In genomic region chr10:72505435-72505834, GRCh38 we compare ENCODE assay signal across 36 cellular contexts.
DNase-seq lines count a peak whose midpoint lies in the region; ATAC-seq, FAIRE-seq and TF ChIP-seq lines count a peak whose summit lies in the region.
"Had no signal": no experiment of that assay in that cellular context is flagged by ENCODE, and none has a peak within 500 bp of the region (broad histone marks: within the 10 kb centered on the region; RNA-seq: fewer than 3 reads in every experiment).

No MANE protein-coding gene starts in this region.

- H3K4me3 Mint-ChIP-seq in neural crest cell = no peak overlapping the region
- H3K4me3 Mint-ChIP-seq: B cell; CD14-positive monocyte; CD4-positive, alpha-beta memory T cell; CD4-positive, alpha-beta T cell; CD4-positive, CD25-positive, alpha-beta regulatory T cell; CD8-positive, alpha-beta memory T cell; CD8-positive, alpha-beta T cell had no signal

- BruUV-seq in K562 (replicated peaks; lab: Mats Ljungman, UMichigan) = no TSS peak

- no peak for TF ChIP-seq CTCF in cardiac muscle cell (IDR thresholded peaks at IDR 0.05; ENCODE audit: low read depth, low read length)
- no peak for TF ChIP-seq CTCF in HEK293 (tag by site-specific recombination; IDR thresholded peaks at IDR 0.05)
- TF ChIP-seq CTCF in K562 (IDR thresholded peaks at IDR 0.05 in 2 of 3, conservative IDR thresholded peaks at IDR 0.05 in 1 of 3; ENCODE audit: insufficient read depth in 2 of 3, low read depth in 1 of 3, low read length in 3 of 3) = no peak
- TF ChIP-seq CTCF in neural crest cell (conservative IDR thresholded peaks at IDR 0.05) = no peak

- no peaks in the 10 kb centered on the region for H3K4me1 Mint-ChIP-seq in neural crest cell

- no peak overlapping the region for H3K4me3 ChIP-seq in cardiac muscle cell
- H3K4me3 ChIP-seq in HEK293 (ENCODE audit: low read depth, low read length) = no peak overlapping the region
- no peak overlapping the region for H3K4me3 ChIP-seq in K562
- H3K4me3 ChIP-seq in MG63 = no peak overlapping the region
- H3K4me3 ChIP-seq: A549; BLaER1; BLaER1 treated with 17β-estradiol and CSF1 and Interleukin-3, amounts not matched to agents 10 nM and 100 nM had no signal

- H3K36me3 ChIP-seq in cardiac muscle cell (no peaks in the 10 kb centered on the region), HEK293 (ENCODE audit: control insufficient read depth in 2 of 2, insufficient read depth in 1 of 2, low read length in 2 of 2) (no peaks in the 10 kb centered on the region), K562 (ENCODE audit: control insufficient read depth, insufficient read depth, low read length) (no peaks in the 10 kb centered on the region), MG63 (no peaks in the 10 kb centered on the region)
- H3K36me3 ChIP-seq: BE2C had no signal

- no peaks in the 10 kb centered on the region for H3K9me1 ChIP-seq in K562 (ENCODE audit: control insufficient read depth, insufficient read depth, low read length)

- ATAC-seq in Right ventricle myocardium superior (ENCODE audit: poor library complexity) (no peak), K562 (no peak)
- ATAC-seq: A549; CD8-positive, alpha-beta T cell had no signal

- POLR2A ChIA-PET in HEK293 (lab: Yijun Ruan, JAX) (no interaction called here), K562 (lab: Yijun Ruan, JAX) (interaction anchor here (0.6 to 1.6 kb wide), 2 partner anchors 10 to 259 kb away, joined by 3 to 7 read pairs; no protein-coding TSS in a partner anchor)

- H3K36me3 Mint-ChIP-seq in neural crest cell (ENCODE audit: low read depth) = peaks cover 20% of the 10 kb centered on the region

- H2AFZ ChIP-seq in K562 (ENCODE audit: low read depth, low read length) = no peak overlapping the region

- DNase-seq in cardiac muscle cell (ENCODE audit: low read depth in 1 of 2, low spot score in 1 of 2) (no peak), Right ventricle myocardium superior (no peak), K562 (ENCODE audit: extremely low read depth in 1 of 4, low spot score in 3 of 4) (no peak), neural crest cell (ENCODE audit: low read depth, low spot score) (no peak), Ammon's horn (ENCODE audit: low spot score) (no peak), MG63 (no peak), GM12891 (ENCODE audit: insufficient read length, low spot score) (no peak)
- DNase-seq: 8988T; ACHN; AML-193; BE2C; Caco-2; Calu3; CD4-positive, alpha-beta memory T cell; CD4-positive, alpha-beta T cell; CD4-positive, CD25-positive, alpha-beta regulatory T cell; CD8-positive, alpha-beta memory T cell; CD8-positive, alpha-beta T cell; COR-L47; DMS 273 treated with DMSO at 0.1 percent for 48 hours; DMS153; DMS53; DMS79; DMS79 treated with DMSO at 0.1 percent for 48 hours; DND-41; EL had no signal

- FAIRE-seq in K562 (lab: Jason Lieb, UNC) (no peak), GM12891 (lab: Jason Lieb, UNC) (no peak)
- FAIRE-seq: A204.1, A549, D721Med had no signal

- CTCF ChIA-PET in HEK293 (lab: Yijun Ruan, JAX) (no interaction called here), K562 (lab: Yijun Ruan, JAX; ENCODE audit: low intra/inter-chr PET ratio) (no interaction called here)

- no peak for TF ChIP-seq RAD21 in K562 (CRISPR knock-in tag; conservative IDR thresholded peaks at IDR 0.05 in 1 of 2, IDR thresholded peaks at IDR 0.05 in 1 of 2)

- no peak for TF ChIP-seq EP300 in K562 (IDR thresholded peaks at IDR 0.05; ENCODE audit: low read length)

- H3K27ac Mint-ChIP-seq in neural crest cell (ENCODE audit: unreplicated experiment) = peak overlapping the region; percentile 27
- H3K27ac Mint-ChIP-seq: B cell; CD4-positive, alpha-beta memory T cell; CD4-positive, alpha-beta T cell; CD4-positive, CD25-positive, alpha-beta regulatory T cell; CD8-positive, alpha-beta T cell had no signal

- intact Hi-C loops in Right ventricle myocardium superior (cut with DNase I) = no loop called here
- intact Hi-C loops in K562 (cut with micrococcal nuclease) = no loop called here

- H3K4me2 ChIP-seq in K562 (ENCODE audit: insufficient read depth, low read length) = no peak overlapping the region
- H3K4me2 ChIP-seq: A549; BLaER1; BLaER1 treated with 17β-estradiol and CSF1 and Interleukin-3, amounts not matched to agents 10 nM and 100 nM had no signal

- H3K27ac ChIP-seq in cardiac muscle cell (peak overlapping the region; percentile 35), HEK293 (ENCODE audit: extremely low read depth, low read depth, low read length) (no peak overlapping the region), K562 (ENCODE audit: extremely low read depth, low read depth, low read length) (no peak overlapping the region)
- H3K27ac ChIP-seq: 22Rv1; A549; BLaER1; BLaER1 treated with 17β-estradiol and CSF1 and Interleukin-3, amounts not matched to agents 10 nM and 100 nM; C4-2B had no signal

- no peak overlapping the region for H3K9ac ChIP-seq in K562 (ENCODE audit: insufficient read depth in 1 of 2, low read depth in 2 of 2, low read length in 2 of 2)
- H3K9ac ChIP-seq: BLaER1; BLaER1 treated with 17β-estradiol and CSF1 and Interleukin-3, amounts not matched to agents 10 nM and 100 nM had no signal

- no peaks in the 10 kb centered on the region for H4K20me1 ChIP-seq in K562 (replicated peaks; ENCODE audit: control insufficient read depth, insufficient read depth, low read length)
- H4K20me1 ChIP-seq: BLaER1; BLaER1 treated with 17β-estradiol and CSF1 and Interleukin-3, amounts not matched to agents 10 nM and 100 nM had no signal

- H3K27me3 ChIP-seq in cardiac muscle cell = no peaks in the 10 kb centered on the region
- no peaks in the 10 kb centered on the region for H3K27me3 ChIP-seq in K562 (ENCODE audit: control insufficient read depth in 2 of 2, insufficient read depth in 2 of 2, low read length in 2 of 2)
- no peaks in the 10 kb centered on the region for H3K27me3 ChIP-seq in MG63
- H3K27me3 ChIP-seq: BE2C; BLaER1; BLaER1 treated with 17β-estradiol and CSF1 and Interleukin-3, amounts not matched to agents 10 nM and 100 nM had no signal

- in situ Hi-C loops in K562 (cut with MboI) = no loop called here

- peaks cover 13% of the 10 kb centered on the region for H3K9me3 Mint-ChIP-seq in neural crest cell

- no peak for TF ChIP-seq POLR2A in K562 (conservative IDR thresholded peaks at IDR 0.05)
- no peak for TF ChIP-seq POLR2A in GM12891 (IDR thresholded peaks at IDR 0.05; ENCODE audit: low read depth, low read length)

- H3K4me1 ChIP-seq in cardiac muscle cell (ENCODE audit: low read depth) (peaks cover 21% of the 10 kb centered on the region), HEK293 (ENCODE audit: control insufficient read depth, insufficient read depth, low read length) (no peaks in the 10 kb centered on the region), K562 (replicated peaks in 1 of 2; ENCODE audit: control insufficient read depth in 2 of 2, insufficient read depth in 2 of 2, low read length in 2 of 2) (peaks cover 4 to 14% of the 10 kb centered on the region in 2 experiments; a peak in 2 of 5 replicates)
- H3K4me1 ChIP-seq: A549, BE2C, BLaER1, Caco-2 had no signal

- WGBS in K562 (ENCODE audit: insufficient coverage, low coverage, missing lambda C conversion rate) = 91% methylated on average over 6 of the region's 6 CpGs

- H3K27me3 Mint-ChIP-seq in neural crest cell (ENCODE audit: low read depth) = no peaks in the 10 kb centered on the region
- H3K27me3 Mint-ChIP-seq: B cell; CD4-positive, alpha-beta memory T cell; CD4-positive, alpha-beta T cell; CD4-positive, CD25-positive, alpha-beta regulatory T cell; CD8-positive, alpha-beta memory T cell had no signal

- no peaks in the 10 kb centered on the region for H3K79me2 ChIP-seq in K562 (ENCODE audit: control insufficient read depth, insufficient read depth, low read length)

- no peaks in the 10 kb centered on the region for H3K9me3 ChIP-seq in cardiac muscle cell (ENCODE audit: low read depth)
- no peaks in the 10 kb centered on the region for H3K9me3 ChIP-seq in HEK293 (ENCODE audit: control insufficient read depth, insufficient read depth, low read depth, low read length)
- no peaks in the 10 kb centered on the region; the same call in 1 of the 2 replicates for H3K9me3 ChIP-seq in K562 (replicated peaks; ENCODE audit: control insufficient read depth, insufficient read depth, low read depth, low read length)
- H3K9me3 ChIP-seq in MG63 = peaks cover 5% of the 10 kb centered on the region
- H3K9me3 ChIP-seq: BE2C had no signal

TF ChIP-seq in HEK293, 187 proteins besides CTCF, POLR2A, EP300 and RAD21 (continues in another document):
- TF ChIP-seq ZNF146 (tag by site-specific recombination; IDR thresholded peaks at IDR 0.05) = peak; percentile 81

TF ChIP-seq in K562, 482 proteins besides CTCF, POLR2A, EP300 and RAD21 (continues in another document):
- TF ChIP-seq ZNF146 (CRISPR knock-in tag; IDR thresholded peaks at IDR 0.05; ENCODE audit: unreplicated experiment) = peak; percentile 80
- no peak for TF ChIP-seq TCFL5 (CRISPR knock-in tag; conservative IDR thresholded peaks at IDR 0.05)
- TF ChIP-seq LARP7 (IDR thresholded peaks at IDR 0.05) = no peak
- TF ChIP-seq SMARCC2 (IDR thresholded peaks at IDR 0.05; ENCODE audit: low read depth) = no peak

TF ChIP-seq in GM12891, 5 proteins besides CTCF, POLR2A, EP300 and RAD21:
- no peak for TF ChIP-seq POLR2AphosphoS5 (IDR thresholded peaks at IDR 0.05; ENCODE audit: low read depth, low read length)
- TF ChIP-seq TAF1 (IDR thresholded peaks at IDR 0.05; ENCODE audit: low read depth, low read length) = no peak
- TF ChIP-seq SPI1 (IDR thresholded peaks at IDR 0.05; ENCODE audit: low read depth, low read length) = no peak
- no peak for TF ChIP-seq PAX5 (IDR thresholded peaks at IDR 0.05; ENCODE audit: insufficient read depth, low read length, severe bottlenecking)
- no peak for TF ChIP-seq POU2F2 (IDR thresholded peaks at IDR 0.05; ENCODE audit: low read depth, low read length)
TF ChIP-seq in GM12891: peak in this region for 0.
